ENCODE assay signal across 1 cellular context in genomic region chr16:61946019-61946418, GRCh38.
TF ChIP-seq lines count a peak whose summit lies in the region.

No MANE protein-coding gene starts in this region.

TF ChIP-seq in WTC11, 78 proteins besides CTCF, POLR2A, EP300 and RAD21 (continued from another document):
- TF ChIP-seq MXD4 (CRISPR knock-in tag; IDR thresholded peaks at IDR 0.05; ENCODE audit: borderline replicate concordance): no peak
- no peak for TF ChIP-seq ZSCAN18 (CRISPR knock-in tag; IDR thresholded peaks at IDR 0.05)
- no peak for TF ChIP-seq HMGA2 (CRISPR knock-in tag; IDR thresholded peaks at IDR 0.05)
- TF ChIP-seq PRRX2 (CRISPR knock-in tag; IDR thresholded peaks at IDR 0.05): no peak
- TF ChIP-seq TEAD1 (CRISPR knock-in tag; IDR thresholded peaks at IDR 0.05): no peak
- TF ChIP-seq ERG (CRISPR knock-in tag; IDR thresholded peaks at IDR 0.05): no peak
- no peak for TF ChIP-seq ZNF425 (CRISPR knock-in tag; conservative IDR thresholded peaks at IDR 0.05)
- no peak for TF ChIP-seq FOXP1 (CRISPR knock-in tag; IDR thresholded peaks at IDR 0.05; ENCODE audit: borderline replicate concordance)
- no peak for TF ChIP-seq CREM (CRISPR knock-in tag; IDR thresholded peaks at IDR 0.05)
- TF ChIP-seq GABPB1 (CRISPR knock-in tag; IDR thresholded peaks at IDR 0.05): no peak
- no peak for TF ChIP-seq ZMAT4 (CRISPR knock-in tag; IDR thresholded peaks at IDR 0.05)
